ENCODE assay signal across 8 cellular contexts in the genomic region with DNA sequence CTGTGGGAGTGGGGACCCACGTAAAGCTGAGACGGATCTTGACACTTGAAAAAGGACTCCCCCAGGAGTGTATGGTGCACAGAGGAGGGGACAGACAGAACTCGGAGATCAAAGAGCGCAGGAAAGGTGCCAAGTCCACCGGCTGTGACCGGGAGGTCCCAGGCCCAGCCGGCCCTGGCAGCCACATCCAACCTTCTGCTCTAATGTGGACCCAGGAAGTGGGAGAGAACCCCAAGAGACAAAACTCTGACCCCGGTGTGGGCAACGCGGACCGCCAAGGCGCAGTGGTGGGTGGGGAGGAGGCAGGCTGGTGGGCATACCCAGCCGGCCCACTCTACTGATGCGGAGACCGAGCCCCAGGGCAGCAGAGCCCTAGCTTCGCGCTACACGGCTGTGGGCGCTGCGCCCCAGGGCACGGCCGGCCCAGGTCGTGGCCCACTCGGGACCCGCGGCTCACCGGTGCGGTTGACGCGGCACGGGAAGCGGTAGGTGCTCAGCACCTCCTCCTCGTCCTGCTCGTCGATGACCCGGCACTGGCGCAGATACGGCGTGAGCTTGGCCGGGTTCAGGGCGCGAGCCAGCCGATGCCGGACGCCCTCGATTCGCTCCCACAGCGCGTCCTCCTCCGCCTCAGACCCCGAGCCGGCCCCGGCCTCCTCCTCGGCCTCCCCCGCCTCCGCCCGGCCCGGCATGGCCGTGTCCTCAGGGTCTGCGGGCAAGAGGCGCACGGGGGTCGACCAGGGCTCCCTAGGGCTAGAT. TPM values are rescaled to one million over a fixed set of nuclear protein-coding genes. Genes with fewer than 3 reads are reported as not detected.
DNase-seq lines count a peak whose midpoint lies in the region; ATAC-seq and TF ChIP-seq lines count a peak whose summit lies in the region.

No MANE protein-coding gene starts in this region.

- peaks cover 7% of the 10 kb centered on the region for H3K27me3 Mint-ChIP-seq in HFFc6 (ENCODE audit: insufficient read depth)
- peaks cover 63% of the 10 kb centered on the region for H3K27me3 Mint-ChIP-seq in activated naive CD8-positive, alpha-beta T cell treated with anti-CD3 and anti-CD28 coated beads, Interleukin-2, amount 10 ng/mL, durations not matched to agents 7 days and 5 days

- ATAC-seq in activated naive CD8-positive, alpha-beta T cell treated with anti-CD3 and anti-CD28 coated beads, Interleukin-2, amount 10 ng/mL, durations not matched to agents 7 days and 5 days (ENCODE audit: low read depth): peak; percentile 24
- ATAC-seq in stimulated activated effector memory CD8-positive, alpha-beta T cell treated with anti-CD3 and anti-CD28 coated beads, Interleukin-12 subunit alpha, Interleukin-12 subunit beta, amount 100 ng/mL, for 72 hours: peak; percentile 61
- no peak for ATAC-seq in GM21723 (IDR thresholded peaks at IDR 0.05; ENCODE audit: unreplicated experiment)
- no peak for ATAC-seq in HG02885 (IDR thresholded peaks at IDR 0.05; ENCODE audit: poor library complexity, unreplicated experiment)

- H3K36me3 Mint-ChIP-seq in HFFc6 (ENCODE audit: low read depth): peaks cover 6% of the 10 kb centered on the region
- H3K36me3 Mint-ChIP-seq in activated naive CD8-positive, alpha-beta T cell treated with anti-CD3 and anti-CD28 coated beads, Interleukin-2, amount 10 ng/mL, durations not matched to agents 7 days and 5 days: no peaks in the 10 kb centered on the region
- H3K36me3 Mint-ChIP-seq in stimulated activated effector memory CD8-positive, alpha-beta T cell treated with anti-CD3 and anti-CD28 coated beads, Interleukin-12 subunit alpha, Interleukin-12 subunit beta, amount 100 ng/mL, for 72 hours: no peaks in the 10 kb centered on the region

- H3K27ac ChIP-seq in substantia nigra (ENCODE audit: low read depth, low read length, poor library complexity, severe bottlenecking): no peak overlapping the region

- POLR2A ChIA-PET in activated naive CD8-positive, alpha-beta T cell treated with anti-CD3 and anti-CD28 coated beads, Interleukin-2, amount 10 ng/mL, durations not matched to agents 7 days and 5 days (lab: Charles Lee): no interaction called here

- H3K27ac Mint-ChIP-seq in HFFc6: peak overlapping the region; percentile 35; the same call in 1 of the 2 replicates
- H3K27ac Mint-ChIP-seq in activated naive CD8-positive, alpha-beta T cell treated with anti-CD3 and anti-CD28 coated beads, Interleukin-2, amount 10 ng/mL, durations not matched to agents 7 days and 5 days: no peak overlapping the region
- H3K27ac Mint-ChIP-seq in stimulated activated effector memory CD8-positive, alpha-beta T cell treated with anti-CD3 and anti-CD28 coated beads, Interleukin-12 subunit alpha, Interleukin-12 subunit beta, amount 100 ng/mL, for 72 hours: peak overlapping the region; percentile 56

- H3K9me3 Mint-ChIP-seq in HFFc6: no peaks in the 10 kb centered on the region
- no peaks in the 10 kb centered on the region for H3K9me3 Mint-ChIP-seq in activated naive CD8-positive, alpha-beta T cell treated with anti-CD3 and anti-CD28 coated beads, Interleukin-2, amount 10 ng/mL, durations not matched to agents 7 days and 5 days
- H3K9me3 Mint-ChIP-seq in stimulated activated effector memory CD8-positive, alpha-beta T cell treated with anti-CD3 and anti-CD28 coated beads, Interleukin-12 subunit alpha, Interleukin-12 subunit beta, amount 100 ng/mL, for 72 hours: no peaks in the 10 kb centered on the region

- H3K4me3 ChIP-seq in iPS-18c (ENCODE audit: insufficient read depth, low read depth, low read length): peak overlapping the region; percentile 65

- H3K4me1 Mint-ChIP-seq in HFFc6 (ENCODE audit: low read depth): peaks cover 7% of the 10 kb centered on the region
- H3K4me1 Mint-ChIP-seq in activated naive CD8-positive, alpha-beta T cell treated with anti-CD3 and anti-CD28 coated beads, Interleukin-2, amount 10 ng/mL, durations not matched to agents 7 days and 5 days: peaks cover 2% of the 10 kb centered on the region
- peaks cover 6% of the 10 kb centered on the region for H3K4me1 Mint-ChIP-seq in stimulated activated effector memory CD8-positive, alpha-beta T cell treated with anti-CD3 and anti-CD28 coated beads, Interleukin-12 subunit alpha, Interleukin-12 subunit beta, amount 100 ng/mL, for 72 hours

- DNase-seq in HFFc6 (no peak), substantia nigra (lab: John Stamatoyannopoulos, UW) (no peak), NCI-H2081 treated with DMSO at 0.1 percent for 48 hours (lab: John Stamatoyannopoulos, UW) (no peak)
- DNase-seq in activated naive CD8-positive, alpha-beta T cell treated with anti-CD3 and anti-CD28 coated beads, Interleukin-2, amount 10 ng/mL, durations not matched to agents 7 days and 5 days: no peak
- DNase-seq in stimulated activated effector memory CD8-positive, alpha-beta T cell treated with anti-CD3 and anti-CD28 coated beads, Interleukin-12 subunit alpha, Interleukin-12 subunit beta, amount 100 ng/mL, for 72 hours (ENCODE audit: low spot score in 2 of 2): no peak

- TF ChIP-seq CTCF in HFFc6 (IDR thresholded peaks at IDR 0.05): no peak

- H3K9me3 ChIP-seq in iPS-18c (ENCODE audit: control insufficient read depth, insufficient read depth, low read length): no peaks in the 10 kb centered on the region

- H3K4me3 Mint-ChIP-seq in HFFc6: peak overlapping the region; percentile 83
- H3K4me3 Mint-ChIP-seq in activated naive CD8-positive, alpha-beta T cell treated with anti-CD3 and anti-CD28 coated beads, Interleukin-2, amount 10 ng/mL, durations not matched to agents 7 days and 5 days: peak overlapping the region; percentile 63
- peak overlapping the region; percentile 68 for H3K4me3 Mint-ChIP-seq in stimulated activated effector memory CD8-positive, alpha-beta T cell treated with anti-CD3 and anti-CD28 coated beads, Interleukin-12 subunit alpha, Interleukin-12 subunit beta, amount 100 ng/mL, for 72 hours

RNA-seq across cellular contexts. Expression of gene CARD10, which starts 0.5 kb away (rescaled TPM):
- 1 to 10 TPM; 4.4 to 5.6 (median 4.8) TPM for total RNA-seq in HFFc6 (2021; fragmentation: NEBNext Ultra II Directional; extraction: Animal tissue kit (Norgen Biotek cat#: 25700))
- under 1 TPM; 0.30 to 0.31 TPM for total RNA-seq in activated naive CD8-positive, alpha-beta T cell treated with anti-CD3 and anti-CD28 coated beads, Interleukin-2, amount 10 ng/mL, durations not matched to agents 7 days and 5 days

RNA-seq across cellular contexts. Expression of gene MFNG, which starts 32.5 kb away (rescaled TPM):
- total RNA-seq in HFFc6 (2021; fragmentation: NEBNext Ultra II Directional; extraction: Animal tissue kit (Norgen Biotek cat#: 25700)): not detected
- total RNA-seq in activated naive CD8-positive, alpha-beta T cell treated with anti-CD3 and anti-CD28 coated beads, Interleukin-2, amount 10 ng/mL, durations not matched to agents 7 days and 5 days: 100 to 1,000 TPM; 207 to 211 TPM

RNA-seq across cellular contexts. Expression of gene CDC42EP1, which starts 41.6 kb away (rescaled TPM):
- 100 to 1,000 TPM in 3 of 6 experiments, 10 to 100 TPM in 3; 88.3 to 104 (median 97.2) TPM for total RNA-seq in HFFc6 (2021; fragmentation: NEBNext Ultra II Directional; extraction: Animal tissue kit (Norgen Biotek cat#: 25700))
- total RNA-seq in activated naive CD8-positive, alpha-beta T cell treated with anti-CD3 and anti-CD28 coated beads, Interleukin-2, amount 10 ng/mL, durations not matched to agents 7 days and 5 days: under 1 TPM in 1 of 2 experiments, not detected in 1; 0.31 TPM

Comparison
In these comparisons a context has a peak if more than half of its experiments do, and no peak if none do; other contexts are left out.
1. ATAC-seq: peak in activated naive CD8-positive, alpha-beta T cell treated with anti-CD3 and anti-CD28 coated beads, Interleukin-2, amount 10 ng/mL, durations not matched to agents 7 days and 5 days (single experiment) and stimulated activated effector memory CD8-positive, alpha-beta T cell treated with anti-CD3 and anti-CD28 coated beads, Interleukin-12 subunit alpha, Interleukin-12 subunit beta, amount 100 ng/mL, for 72 hours (single experiment); none in GM21723 (single experiment) and HG02885 (single experiment).
2. RNA of gene CARD10, which starts 0.5 kb away (total RNA-seq): 4.4 to 5.6 TPM in HFFc6; 0.30 to 0.31 TPM in activated naive CD8-positive, alpha-beta T cell treated with anti-CD3 and anti-CD28 coated beads, Interleukin-2, amount 10 ng/mL, durations not matched to agents 7 days and 5 days; every median in the first group is over 4 times any median in the second.
3. RNA of gene MFNG, which starts 32.5 kb away (total RNA-seq): 207 to 211 TPM in activated naive CD8-positive, alpha-beta T cell treated with anti-CD3 and anti-CD28 coated beads, Interleukin-2, amount 10 ng/mL, durations not matched to agents 7 days and 5 days; not detected in HFFc6; every median in the first group is over 100 times any median in the second.
4. RNA of gene CDC42EP1, which starts 41.6 kb away (total RNA-seq): 88.3 to 104 TPM in HFFc6; 0.31 TPM in activated naive CD8-positive, alpha-beta T cell treated with anti-CD3 and anti-CD28 coated beads, Interleukin-2, amount 10 ng/mL, durations not matched to agents 7 days and 5 days; every median in the first group is over 10 times any median in the second.
5. Peak in every context shown above with its lines, with median percentiles within 50 percentile points of each other: H3K4me3 Mint-ChIP-seq.